In the genomic region with DNA sequence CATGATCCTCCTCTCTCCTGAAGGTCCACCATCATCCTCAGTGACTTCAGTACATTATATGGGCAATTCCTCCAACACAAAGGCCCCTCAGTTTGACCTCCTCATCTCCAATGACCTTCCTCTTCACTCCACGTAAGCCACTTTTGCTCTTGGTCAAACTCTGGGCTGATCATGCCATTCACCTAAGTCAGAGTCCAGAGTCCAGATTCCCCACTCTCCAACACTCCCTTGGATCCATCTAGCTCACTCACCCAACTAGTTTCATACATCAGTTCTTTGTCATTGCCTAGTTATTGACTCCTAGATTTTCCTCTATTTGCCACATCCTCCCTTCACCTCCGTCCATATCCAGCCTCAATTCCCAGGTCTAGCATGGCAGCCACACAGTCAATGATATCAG, we compare ENCODE assay signal across 8 cellular contexts.
"Had no signal": no experiment of that assay in that cellular context is flagged by ENCODE, and none has a peak within 500 bp of the region (broad histone marks: within the 10 kb centered on the region; RNA-seq: fewer than 3 reads in every experiment).

No MANE protein-coding gene starts in this region.

- H3K4me2 ChIP-seq: GM23338 had no signal

- H3K4me3 ChIP-seq: GM23338 had no signal

- H3K9me3 Mint-ChIP-seq: GM23338, H9, IgD-negative memory B cell had no signal

- ATAC-seq: GM23338 had no signal

- DNase-seq: H9, HCEC 1CT, KBM-7 had no signal

- H3K4me3 Mint-ChIP-seq: GM23338, H9, IgD-negative memory B cell had no signal

- FAIRE-seq: H1, H54, HTR-8/SVneo had no signal

- H2AFZ ChIP-seq: GM23338 had no signal

- H3K27ac Mint-ChIP-seq: GM23338, H9, IgD-negative memory B cell had no signal

- H3K4me1 Mint-ChIP-seq: GM23338, H9, IgD-negative memory B cell had no signal
